ENCODE assay signal across 8 cellular contexts in genomic region chr3:129592362-129593150, GRCh38. TPM values are rescaled to one million over a fixed set of nuclear protein-coding genes. Genes with fewer than 3 reads are reported as not detected.
DNase-seq lines count a peak whose midpoint lies in the region; ATAC-seq and TF ChIP-seq lines count a peak whose summit lies in the region.

No MANE protein-coding gene starts in this region.

- H3K27me3 ChIP-seq in hepatocyte: no peaks in the 10 kb centered on the region

- no peaks in the 10 kb centered on the region for H3K9me2 ChIP-seq in hepatocyte (replicated peaks; ENCODE audit: insufficient read depth)

- no peak overlapping the region for H3K4me3 ChIP-seq in hepatocyte

- no peaks in the 10 kb centered on the region for H3K27me3 Mint-ChIP-seq in WTC11 (ENCODE audit: low read depth)

- DNase-seq in WTC11 (ENCODE audit: low spot score): peak; percentile 69
- peak; percentile 61 for DNase-seq in hepatocyte (ENCODE audit: low spot score)
- DNase-seq in retina: peak; percentile 58
- no peak for DNase-seq in activated CD8-positive, alpha-beta memory T cell treated with anti-CD3 and anti-CD28 coated beads for 24 hours

- H3K79me2 ChIP-seq in hepatocyte: peaks cover 7% of the 10 kb centered on the region

- peak; percentile 13 for ATAC-seq in WTC11
- ATAC-seq in HG03025 (IDR thresholded peaks at IDR 0.05; ENCODE audit: low FRiP score, unreplicated experiment): no peak
- ATAC-seq in HG03196 (IDR thresholded peaks at IDR 0.05; ENCODE audit: unreplicated experiment): no peak
- ATAC-seq in GM19351 (IDR thresholded peaks at IDR 0.05; ENCODE audit: unreplicated experiment): no peak

- peak overlapping the region; percentile 29 for H3K4me3 Mint-ChIP-seq in WTC11

- peaks cover 62% of the 10 kb centered on the region for H3K4me1 Mint-ChIP-seq in WTC11

- H3K36me3 ChIP-seq in ES-I3 (ENCODE audit: insufficient read depth, low read length): peaks cover 3% of the 10 kb centered on the region; the same call in 1 of the 2 replicates
- no peaks in the 10 kb centered on the region for H3K36me3 ChIP-seq in hepatocyte (replicated peaks; ENCODE audit: insufficient read depth, low read depth)

- no peaks in the 10 kb centered on the region for H4K20me1 ChIP-seq in hepatocyte (ENCODE audit: insufficient read depth, poor library complexity, severe bottlenecking)

- peaks cover 55% of the 10 kb centered on the region for H3K4me1 ChIP-seq in ES-I3 (ENCODE audit: insufficient read depth, low read length)
- H3K4me1 ChIP-seq in hepatocyte (ENCODE audit: insufficient read depth): peaks cover 54% of the 10 kb centered on the region

- H3K9me3 Mint-ChIP-seq in WTC11: no peaks in the 10 kb centered on the region

- peak overlapping the region; percentile 32 for H3K9ac ChIP-seq in ES-I3 (ENCODE audit: low read depth, low read length)

- peak overlapping the region; percentile 2 for H2AFZ ChIP-seq in hepatocyte

- H3K9me3 ChIP-seq in ES-I3 (ENCODE audit: control insufficient read depth, insufficient read depth, low read length): no peaks in the 10 kb centered on the region
- H3K9me3 ChIP-seq in hepatocyte (ENCODE audit: low read depth): no peaks in the 10 kb centered on the region

- CTCF ChIA-PET in WTC11 (lab: Charles Lee): interaction anchor here (0.6 to 3.9 kb wide), 14 partner anchors 13 to 350 kb away, joined by 3 to 35 read pairs (median 5); partner anchors contain the start of gene RHO

- WGBS in hepatocyte (ENCODE audit: low lambda C conversion rate, missing lambda C conversion rate): 16% methylated on average over 16 of the region's 26 CpGs

- peak overlapping the region; percentile 72 for H3K27ac ChIP-seq in hepatocyte

- H3K36me3 Mint-ChIP-seq in WTC11: no peaks in the 10 kb centered on the region

- POLR2A ChIA-PET in WTC11 (lab: Charles Lee): interaction anchor here (0.6 to 1.3 kb wide), 5 partner anchors 16 to 152 kb away, joined by 3 to 4 read pairs (median 3); partner anchors contain the start of gene IFT122

- peak overlapping the region; percentile 68 for H3K4me2 ChIP-seq in hepatocyte

- TF ChIP-seq CTCF in WTC11 (IDR thresholded peaks at IDR 0.05) (no peak), hepatocyte (IDR thresholded peaks at IDR 0.05; ENCODE audit: poor library complexity) (no peak)

- H3K27ac Mint-ChIP-seq in WTC11: peak overlapping the region; percentile 58; the same call in 1 of the 2 replicates

TF ChIP-seq in WTC11, 78 proteins besides CTCF, POLR2A, EP300 and RAD21:
- TF ChIP-seq NFATC4 (CRISPR knock-in tag; IDR thresholded peaks at IDR 0.05): no peak
- no peak for TF ChIP-seq GABPB1 (CRISPR knock-in tag; IDR thresholded peaks at IDR 0.05)
- TF ChIP-seq ZBTB21 (CRISPR knock-in tag; IDR thresholded peaks at IDR 0.05; ENCODE audit: borderline replicate concordance): no peak
- TF ChIP-seq, protein P1, sequence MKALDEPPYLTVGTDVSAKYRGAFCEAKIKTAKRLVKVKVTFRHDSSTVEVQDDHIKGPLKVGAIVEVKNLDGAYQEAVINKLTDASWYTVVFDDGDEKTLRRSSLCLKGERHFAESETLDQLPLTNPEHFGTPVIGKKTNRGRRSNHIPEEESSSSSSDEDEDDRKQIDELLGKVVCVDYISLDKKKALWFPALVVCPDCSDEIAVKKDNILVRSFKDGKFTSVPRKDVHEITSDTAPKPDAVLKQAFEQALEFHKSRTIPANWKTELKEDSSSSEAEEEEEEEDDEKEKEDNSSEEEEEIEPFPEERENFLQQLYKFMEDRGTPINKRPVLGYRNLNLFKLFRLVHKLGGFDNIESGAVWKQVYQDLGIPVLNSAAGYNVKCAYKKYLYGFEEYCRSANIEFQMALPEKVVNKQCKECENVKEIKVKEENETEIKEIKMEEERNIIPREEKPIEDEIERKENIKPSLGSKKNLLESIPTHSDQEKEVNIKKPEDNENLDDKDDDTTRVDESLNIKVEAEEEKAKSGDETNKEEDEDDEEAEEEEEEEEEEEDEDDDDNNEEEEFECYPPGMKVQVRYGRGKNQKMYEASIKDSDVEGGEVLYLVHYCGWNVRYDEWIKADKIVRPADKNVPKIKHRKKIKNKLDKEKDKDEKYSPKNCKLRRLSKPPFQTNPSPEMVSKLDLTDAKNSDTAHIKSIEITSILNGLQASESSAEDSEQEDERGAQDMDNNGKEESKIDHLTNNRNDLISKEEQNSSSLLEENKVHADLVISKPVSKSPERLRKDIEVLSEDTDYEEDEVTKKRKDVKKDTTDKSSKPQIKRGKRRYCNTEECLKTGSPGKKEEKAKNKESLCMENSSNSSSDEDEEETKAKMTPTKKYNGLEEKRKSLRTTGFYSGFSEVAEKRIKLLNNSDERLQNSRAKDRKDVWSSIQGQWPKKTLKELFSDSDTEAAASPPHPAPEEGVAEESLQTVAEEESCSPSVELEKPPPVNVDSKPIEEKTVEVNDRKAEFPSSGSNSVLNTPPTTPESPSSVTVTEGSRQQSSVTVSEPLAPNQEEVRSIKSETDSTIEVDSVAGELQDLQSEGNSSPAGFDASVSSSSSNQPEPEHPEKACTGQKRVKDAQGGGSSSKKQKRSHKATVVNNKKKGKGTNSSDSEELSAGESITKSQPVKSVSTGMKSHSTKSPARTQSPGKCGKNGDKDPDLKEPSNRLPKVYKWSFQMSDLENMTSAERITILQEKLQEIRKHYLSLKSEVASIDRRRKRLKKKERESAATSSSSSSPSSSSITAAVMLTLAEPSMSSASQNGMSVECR (CRISPR knock-in tag; IDR thresholded peaks at IDR 0.05; ENCODE audit: borderline replicate concordance): no peak
- no peak for TF ChIP-seq OVOL2 (CRISPR knock-in tag; IDR thresholded peaks at IDR 0.05; ENCODE audit: borderline replicate concordance)
- TF ChIP-seq NR2C2 (CRISPR knock-in tag; IDR thresholded peaks at IDR 0.05): no peak
- TF ChIP-seq, protein P2, sequence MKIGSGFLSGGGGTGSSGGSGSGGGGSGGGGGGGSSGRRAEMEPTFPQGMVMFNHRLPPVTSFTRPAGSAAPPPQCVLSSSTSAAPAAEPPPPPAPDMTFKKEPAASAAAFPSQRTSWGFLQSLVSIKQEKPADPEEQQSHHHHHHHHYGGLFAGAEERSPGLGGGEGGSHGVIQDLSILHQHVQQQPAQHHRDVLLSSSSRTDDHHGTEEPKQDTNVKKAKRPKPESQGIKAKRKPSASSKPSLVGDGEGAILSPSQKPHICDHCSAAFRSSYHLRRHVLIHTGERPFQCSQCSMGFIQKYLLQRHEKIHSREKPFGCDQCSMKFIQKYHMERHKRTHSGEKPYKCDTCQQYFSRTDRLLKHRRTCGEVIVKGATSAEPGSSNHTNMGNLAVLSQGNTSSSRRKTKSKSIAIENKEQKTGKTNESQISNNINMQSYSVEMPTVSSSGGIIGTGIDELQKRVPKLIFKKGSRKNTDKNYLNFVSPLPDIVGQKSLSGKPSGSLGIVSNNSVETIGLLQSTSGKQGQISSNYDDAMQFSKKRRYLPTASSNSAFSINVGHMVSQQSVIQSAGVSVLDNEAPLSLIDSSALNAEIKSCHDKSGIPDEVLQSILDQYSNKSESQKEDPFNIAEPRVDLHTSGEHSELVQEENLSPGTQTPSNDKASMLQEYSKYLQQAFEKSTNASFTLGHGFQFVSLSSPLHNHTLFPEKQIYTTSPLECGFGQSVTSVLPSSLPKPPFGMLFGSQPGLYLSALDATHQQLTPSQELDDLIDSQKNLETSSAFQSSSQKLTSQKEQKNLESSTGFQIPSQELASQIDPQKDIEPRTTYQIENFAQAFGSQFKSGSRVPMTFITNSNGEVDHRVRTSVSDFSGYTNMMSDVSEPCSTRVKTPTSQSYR (CRISPR knock-in tag; IDR thresholded peaks at IDR 0.05): peak; percentile 56; the same call in 1 of the 2 replicates
- no peak for TF ChIP-seq ESRRA (CRISPR knock-in tag; IDR thresholded peaks at IDR 0.05; ENCODE audit: borderline replicate concordance)
- 0 out of 2 replicates have a peak, but pooled peaks have one; percentile 9 for TF ChIP-seq FOXP1 (CRISPR knock-in tag; IDR thresholded peaks at IDR 0.05; ENCODE audit: borderline replicate concordance)
- TF ChIP-seq USF1 (CRISPR knock-in tag; IDR thresholded peaks at IDR 0.05): no peak
- TF ChIP-seq E2F1 (CRISPR knock-in tag; IDR thresholded peaks at IDR 0.05): no peak
- TF ChIP-seq SP1 (CRISPR knock-in tag; conservative IDR thresholded peaks at IDR 0.05): peak; percentile 13; the same call in 1 of the 2 replicates
TF ChIP-seq in WTC11: peak in this region for 3.

RNA-seq across cellular contexts. Expression of gene PLXND1, which starts 13.9 kb away (rescaled TPM):
- total RNA-seq in WTC11 (2021) (56.7 to 63.9 TPM (median 57.4 TPM) in 3 replicates), hepatocyte (22.0 and 45.3 TPM in 2 replicates)
- 24.9 and 36.3 TPM in 2 replicates for polyA plus RNA-seq in hepatocyte

RNA-seq across cellular contexts. Expression of gene H1-8, which starts 49.6 kb away (rescaled TPM):
- total RNA-seq in WTC11 (2021) (not detected in 3 replicates), hepatocyte (not detected in 2 replicates)
- not detected in 2 replicates for polyA plus RNA-seq in hepatocyte
